9 cellular contexts compared by ENCODE assay signal in the genomic region with DNA sequence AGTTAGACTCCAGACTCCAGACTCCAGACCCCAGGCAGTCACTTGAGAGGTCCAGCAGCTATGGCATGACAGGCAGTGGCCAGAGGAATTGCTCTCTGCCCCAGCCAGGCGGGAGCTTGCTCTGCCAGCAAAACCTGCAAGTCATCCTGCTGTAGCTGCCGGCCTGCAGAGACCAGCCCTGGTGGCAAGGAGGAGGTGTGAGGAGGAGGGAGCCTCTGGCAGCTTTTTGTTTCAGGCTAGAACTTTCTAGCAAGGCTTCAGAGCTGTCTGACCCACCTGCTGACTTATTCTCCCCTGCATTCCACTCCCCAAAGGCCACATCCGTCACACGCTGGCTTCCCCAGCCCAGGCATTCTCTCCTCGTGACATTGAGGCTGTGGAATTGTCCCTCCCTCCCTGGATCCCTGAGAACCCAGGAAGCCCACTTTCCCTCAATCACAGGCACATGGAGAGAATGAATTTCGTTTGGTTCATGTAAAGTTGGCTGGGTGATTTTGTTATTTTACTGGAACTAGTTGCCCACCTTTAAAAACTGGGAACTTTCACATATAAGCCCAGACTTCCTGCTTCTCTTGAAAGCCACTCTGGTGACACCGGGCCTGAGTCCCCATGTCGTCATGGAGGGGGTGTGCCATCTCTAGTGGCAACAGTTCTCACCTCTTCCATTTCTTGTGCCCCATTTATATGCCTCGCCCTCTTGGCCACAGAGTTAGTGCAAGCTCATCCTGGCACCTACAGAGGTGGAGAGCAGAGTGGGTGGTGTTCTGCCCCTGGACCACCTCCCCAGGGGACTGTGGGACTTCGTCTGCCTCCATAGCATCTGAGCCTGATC.
DNase-seq lines count a peak whose midpoint lies in the region; TF ChIP-seq lines count a peak whose summit lies in the region.
"Had no signal": no experiment of that assay in that cellular context is flagged by ENCODE, and none has a peak within 500 bp of the region (broad histone marks: within the 10 kb centered on the region; RNA-seq: fewer than 3 reads in every experiment).

No MANE protein-coding gene starts in this region.

- H3K27ac ChIP-seq in PC-9 (peak overlapping the region; percentile 58), osteoblast (ENCODE audit: low read depth, low read length) (no peak overlapping the region)
- H3K27ac ChIP-seq: KMS-11 had no signal

- H3K4me2 ChIP-seq in PC-9 = peak overlapping the region; percentile 35
- H3K4me2 ChIP-seq in osteoblast (ENCODE audit: insufficient read depth, low read length) = no peak overlapping the region
- H3K4me2 ChIP-seq: KMS-11 had no signal

- no peaks in the 10 kb centered on the region for H3K27me3 Mint-ChIP-seq in endothelial cell (ENCODE audit: unreplicated experiment)

- H2AFZ ChIP-seq in PC-9 = 0 out of 2 replicates have a peak overlapping the region, but pooled peaks have one; percentile 23
- H2AFZ ChIP-seq in osteoblast (ENCODE audit: low read length) = peak overlapping the region; percentile 44

- H4K20me1 ChIP-seq in PC-9 (ENCODE audit: insufficient read depth) = no peaks in the 10 kb centered on the region
- no peaks in the 10 kb centered on the region for H4K20me1 ChIP-seq in osteoblast (ENCODE audit: insufficient read depth, low read length)

- H3K4me1 ChIP-seq in PC-9 (replicated peaks; ENCODE audit: insufficient read depth) (peaks cover 52% of the 10 kb centered on the region), osteoblast (ENCODE audit: insufficient read depth, low read length) (peaks cover 20% of the 10 kb centered on the region)

- H3K36me3 Mint-ChIP-seq in endothelial cell (ENCODE audit: low read depth, unreplicated experiment) = no peaks in the 10 kb centered on the region

- no peak overlapping the region for H3K4me3 Mint-ChIP-seq in endothelial cell (ENCODE audit: unreplicated experiment)

- H3K79me2 ChIP-seq in PC-9 (ENCODE audit: low read depth) (no peaks in the 10 kb centered on the region), osteoblast (ENCODE audit: insufficient read depth, low read length) (no peaks in the 10 kb centered on the region)

- no peak overlapping the region for H3K27ac Mint-ChIP-seq in endothelial cell (ENCODE audit: unreplicated experiment)

- TF ChIP-seq POLR2A in erythroblast (IDR thresholded peaks at IDR 0.05; ENCODE audit: low read length) = peak; percentile 68

- CTCF ChIA-PET in PC-9 (lab: Charles Lee) = interaction anchor here (0.6 kb wide), 1 partner anchor 83 kb away, joined by 12 read pairs; no protein-coding TSS in a partner anchor

- TF ChIP-seq CTCF in PC-9 (conservative IDR thresholded peaks at IDR 0.05) (no peak), osteoblast (IDR thresholded peaks at IDR 0.05; ENCODE audit: extremely low read depth, low read depth, low read length) (no peak), endothelial cell (IDR thresholded peaks at IDR 0.05; ENCODE audit: unreplicated experiment) (no peak)

- H3K9me3 Mint-ChIP-seq in endothelial cell (ENCODE audit: unreplicated experiment) = no peaks in the 10 kb centered on the region

- peaks cover 23% of the 10 kb centered on the region for H3F3A ChIP-seq in PC-9 (ENCODE audit: insufficient read depth, low read depth)

- H3K36me3 ChIP-seq in PC-9 (ENCODE audit: low read depth) (no peaks in the 10 kb centered on the region), osteoblast (ENCODE audit: insufficient read depth, low read length) (no peaks in the 10 kb centered on the region)

- POLR2A ChIA-PET in PC-9 (lab: Charles Lee; ENCODE audit: unreplicated experiment) = interaction anchor here (0.5 to 0.7 kb wide), 3 partner anchors 15 to 93 kb away, joined by 3 to 6 read pairs (median 3); no protein-coding TSS in a partner anchor

- H3K4me1 Mint-ChIP-seq in endothelial cell (ENCODE audit: unreplicated experiment) = peaks cover 4% of the 10 kb centered on the region

- intact Hi-C loops in PC-9 (cut with micrococcal nuclease; ENCODE audit: unreplicated experiment) = loop anchor here (5.0 kb wide), 1 partner anchor 79 kb away; no protein-coding TSS in a partner anchor

- no peaks in the 10 kb centered on the region for H3K9me3 ChIP-seq in PC-9 (ENCODE audit: insufficient read depth, low read depth)
- H3K9me3 ChIP-seq in osteoblast (ENCODE audit: low read depth, low read length) = no peaks in the 10 kb centered on the region

- no peaks in the 10 kb centered on the region for H3K27me3 ChIP-seq in PC-9 (ENCODE audit: insufficient read depth, low read depth)
- H3K27me3 ChIP-seq in osteoblast (ENCODE audit: insufficient read depth, low read length) = no peaks in the 10 kb centered on the region

- DNase-seq in GDM1 (lab: John Stamatoyannopoulos, UW) (peak; percentile 54), PC-9 (peak; percentile 64 to 65), erythroblast (lab: John Stamatoyannopoulos, UW) (peak; percentile 88 to 89), osteoblast (ENCODE audit: insufficient read length, low spot score, missing footprints) (no peak), endothelial cell (ENCODE audit: low spot score) (no peak), DMS114 treated with DMSO at 0.1 percent for 48 hours (lab: John Stamatoyannopoulos, UW; ENCODE audit: unreplicated experiment) (no peak), DMS 273 treated with DMSO at 0.1 percent for 48 hours (lab: John Stamatoyannopoulos, UW) (no peak), GM19238 (ENCODE audit: insufficient read length, low spot score) (no peak)

- BruUV-seq in PC-9 (replicated peaks; lab: Mats Ljungman, UMichigan) = TSS peak; percentile 60

- no peak overlapping the region for H3K4me3 ChIP-seq in PC-9
- H3K4me3 ChIP-seq in osteoblast (ENCODE audit: insufficient read depth, low read length) = no peak overlapping the region

- H3K9me2 ChIP-seq in PC-9 (ENCODE audit: insufficient read depth) = no peaks in the 10 kb centered on the region

Comparison
In these comparisons a context has a peak if more than half of its experiments do, and no peak if none do; other contexts are left out.
1. DNase-seq: peak in GDM1 (single experiment), PC-9 (2 of 2) and erythroblast (2 of 2); none in osteoblast (single experiment), endothelial cell (single experiment), DMS114 treated with DMSO at 0.1 percent for 48 hours (single experiment), DMS 273 treated with DMSO at 0.1 percent for 48 hours (single experiment) and GM19238 (single experiment).